In genomic region chr3:141388823-141389617, GRCh38 we compare ENCODE assay signal across 9 cellular contexts. TPM values are rescaled to one million over a fixed set of nuclear protein-coding genes. Genes with fewer than 3 reads are reported as not detected.
DNase-seq lines count a peak whose midpoint lies in the region; FAIRE-seq and TF ChIP-seq lines count a peak whose summit lies in the region.
"Had no signal": no experiment of that assay in that cellular context is flagged by ENCODE, and none has a peak within 500 bp of the region (broad histone marks: within the 10 kb centered on the region; RNA-seq: fewer than 3 reads in every experiment).

No MANE protein-coding gene starts in this region.

- no peaks in the 10 kb centered on the region for H3K36me3 ChIP-seq in breast epithelium
- H3K36me3 ChIP-seq in osteoblast (ENCODE audit: insufficient read depth, low read length) = peaks cover 23% of the 10 kb centered on the region

- peaks cover 2% of the 10 kb centered on the region for H3K36me3 Mint-ChIP-seq in IgD-negative memory B cell
- no peaks in the 10 kb centered on the region for H3K36me3 Mint-ChIP-seq in CD14-positive monocyte
- H3K36me3 Mint-ChIP-seq: activated naive CD4-positive, alpha-beta T cell treated with anti-CD3 and anti-CD28 coated beads, Interleukin-2, amount 50 U/mL, for 72 hours had no signal

- H3K4me2 ChIP-seq in osteoblast (ENCODE audit: insufficient read depth, low read length) = peak overlapping the region; percentile 66

- intact Hi-C loops in breast epithelium (cut with DNase I; ENCODE audit: low total_unique reads) (no loop called here), CD14-positive monocyte (cut with micrococcal nuclease) (no loop called here)

- H3K4me3 ChIP-seq in breast epithelium (peak overlapping the region in 2 of 3 donors; percentile 18 to 51), osteoblast (ENCODE audit: insufficient read depth, low read length) (peak overlapping the region; percentile 16)

- TF ChIP-seq POLR2A in GM12892 (IDR thresholded peaks at IDR 0.05; ENCODE audit: low read depth, low read length) = peak; percentile 36; the same call in 1 of the 2 replicates
- no peak for TF ChIP-seq POLR2A in breast epithelium (IDR thresholded peaks at IDR 0.05)

- H3K9me3 Mint-ChIP-seq in IgD-negative memory B cell = no peaks in the 10 kb centered on the region
- no peaks in the 10 kb centered on the region for H3K9me3 Mint-ChIP-seq in CD14-positive monocyte
- H3K9me3 Mint-ChIP-seq: activated naive CD4-positive, alpha-beta T cell treated with anti-CD3 and anti-CD28 coated beads, Interleukin-2, amount 50 U/mL, for 72 hours had no signal

- H3K4me1 Mint-ChIP-seq in IgD-negative memory B cell (peaks cover 33 to 45% (median 34%) of the 10 kb centered on the region in 3 donors), CD14-positive monocyte (no peaks in the 10 kb centered on the region)

- DNase-seq in GM12892 (ENCODE audit: insufficient read length) (no peak), breast epithelium (ENCODE audit: low spot score in 2 of 2) (no peak), osteoblast (ENCODE audit: insufficient read length, low spot score, missing footprints) (no peak), RWPE1 (ENCODE audit: low spot score) (no peak), CD14-positive monocyte (ENCODE audit: low spot score) (no peak), HUDEP-2 (lab: John Stamatoyannopoulos, UW; ENCODE audit: unreplicated experiment in 76 of 76) (no peak), NCI-H82 treated with DMSO at 0.1 percent for 48 hours (lab: John Stamatoyannopoulos, UW; ENCODE audit: unreplicated experiment) (no peak)

- peaks cover 36% of the 10 kb centered on the region for H3K79me2 ChIP-seq in osteoblast (ENCODE audit: insufficient read depth, low read length)

- H3K27ac Mint-ChIP-seq in IgD-negative memory B cell (peak overlapping the region; percentile 80 to 88 (median 87)), CD14-positive monocyte (no peak overlapping the region)
- H3K27ac Mint-ChIP-seq: activated naive CD4-positive, alpha-beta T cell treated with anti-CD3 and anti-CD28 coated beads, Interleukin-2, amount 50 U/mL, for 72 hours had no signal

- H3K27me3 Mint-ChIP-seq in IgD-negative memory B cell (no peaks in the 10 kb centered on the region), CD14-positive monocyte (ENCODE audit: low read depth in 3 of 3) (peaks cover 0 to 4% (median 2%) of the 10 kb centered on the region in 3 donors)

- H3K27me3 ChIP-seq in breast epithelium = no peaks in the 10 kb centered on the region
- H3K27me3 ChIP-seq in osteoblast (ENCODE audit: insufficient read depth, low read length) = no peaks in the 10 kb centered on the region

- no peak for TF ChIP-seq CTCF in breast epithelium (IDR thresholded peaks at IDR 0.05)
- TF ChIP-seq CTCF in osteoblast (IDR thresholded peaks at IDR 0.05; ENCODE audit: extremely low read depth, low read depth, low read length) = no peak
- TF ChIP-seq CTCF in RWPE1 (conservative IDR thresholded peaks at IDR 0.05; ENCODE audit: low read depth) = no peak
- TF ChIP-seq CTCF in CD14-positive monocyte (IDR thresholded peaks at IDR 0.05) = no peak

- peaks cover 0 to 6% of the 10 kb centered on the region in 2 donors for H3K4me1 ChIP-seq in breast epithelium
- peaks cover 33% of the 10 kb centered on the region for H3K4me1 ChIP-seq in osteoblast (ENCODE audit: insufficient read depth, low read length)

- H3K27ac ChIP-seq in breast epithelium (peak overlapping the region; percentile 56 to 62), osteoblast (ENCODE audit: low read depth, low read length) (peak overlapping the region; percentile 80), RWPE1 (no peak overlapping the region)

- no peaks in the 10 kb centered on the region for H4K20me1 ChIP-seq in osteoblast (ENCODE audit: insufficient read depth, low read length)

- no peak for FAIRE-seq in GM12892 (lab: Jason Lieb, UNC)

- H2AFZ ChIP-seq in osteoblast (ENCODE audit: low read length) = peak overlapping the region; percentile 3

- no peaks in the 10 kb centered on the region for H3K9me3 ChIP-seq in breast epithelium
- no peaks in the 10 kb centered on the region for H3K9me3 ChIP-seq in osteoblast (ENCODE audit: low read depth, low read length)

- CTCF ChIA-PET in RWPE1 (lab: Yijun Ruan, JAX) = no interaction called here

- POLR2A ChIA-PET in RWPE1 (lab: Yijun Ruan, JAX; ENCODE audit: low non-redundant PET) = no interaction called here

- H3K4me3 Mint-ChIP-seq in IgD-negative memory B cell = peak overlapping the region; percentile 81 to 91 (median 85)
- no peak overlapping the region for H3K4me3 Mint-ChIP-seq in CD14-positive monocyte

RNA-seq across cellular contexts. Expression of gene ZBTB38, which starts 20.7 kb away (rescaled TPM):
- 101 TPM for polyA plus RNA-seq in GM12892 (2012; ENCODE audit: missing spikeins)
- polyA plus RNA-seq in IgD-negative memory B cell (113 TPM), CD14-positive monocyte (10 to 100 TPM; 19.0 to 28.5 TPM)
- total RNA-seq in breast epithelium (100 to 1,000 TPM; 126 to 238 (median 138) TPM), osteoblast (181 and 196 TPM in 2 replicates)

Comparison
In these comparisons a context has a peak if more than half of its experiments do, and no peak if none do; other contexts are left out.
1. H3K27ac Mint-ChIP-seq: peak in IgD-negative memory B cell (3 of 3); none in CD14-positive monocyte (0 of 7).
2. H3K4me3 Mint-ChIP-seq: peak in IgD-negative memory B cell (4 of 4); none in CD14-positive monocyte (0 of 2).